In genomic region chr2:42186945-42187632, GRCh38 we compare ENCODE assay signal across 18 cellular contexts. TPM values are rescaled to one million over a fixed set of nuclear protein-coding genes. Genes with fewer than 3 reads are reported as not detected.
DNase-seq lines count a peak whose midpoint lies in the region; ATAC-seq, FAIRE-seq and TF ChIP-seq lines count a peak whose summit lies in the region.
"Had no signal": no experiment of that assay in that cellular context is flagged by ENCODE, and none has a peak within 500 bp of the region (broad histone marks: within the 10 kb centered on the region; RNA-seq: fewer than 3 reads in every experiment).

No MANE protein-coding gene starts in this region.

- no peak overlapping the region for H3K4me3 Mint-ChIP-seq in astrocyte (ENCODE audit: unreplicated experiment)

- H3K27me3 Mint-ChIP-seq in astrocyte (ENCODE audit: low read depth, unreplicated experiment): no peaks in the 10 kb centered on the region
- H3K27me3 Mint-ChIP-seq: CD4-positive, CD25-positive, alpha-beta regulatory T cell had no signal

- H3K4me3 ChIP-seq in ACC112 (ENCODE audit: low read depth, low read length): no peak overlapping the region
- no peak overlapping the region for H3K4me3 ChIP-seq in astrocyte (ENCODE audit: insufficient read depth, low read depth, low read length)
- no peak overlapping the region for H3K4me3 ChIP-seq in right lobe of liver

- no peaks in the 10 kb centered on the region for H3K9me3 Mint-ChIP-seq in astrocyte (ENCODE audit: unreplicated experiment)
- H3K9me3 Mint-ChIP-seq: CD4-positive, CD25-positive, alpha-beta regulatory T cell had no signal

- peaks cover 5% of the 10 kb centered on the region for H3K36me3 Mint-ChIP-seq in astrocyte (ENCODE audit: low read depth, unreplicated experiment)

- H2AFZ ChIP-seq in ACC112 (ENCODE audit: low read length, unreplicated experiment): no peak overlapping the region
- H2AFZ ChIP-seq in astrocyte (ENCODE audit: low read depth, low read length): no peak overlapping the region

- peaks cover 29% of the 10 kb centered on the region for H3K4me1 Mint-ChIP-seq in astrocyte (ENCODE audit: low read depth, unreplicated experiment)

- H3K27ac ChIP-seq in ACC112 (ENCODE audit: low read depth, low read length) (peak overlapping the region; percentile 51), astrocyte (ENCODE audit: low read depth, low read length) (peak overlapping the region; percentile 10), right lobe of liver (peak overlapping the region; percentile 21 to 83 (median 73))

- 94% methylated on average over 5 of the region's 8 CpGs for WGBS in right lobe of liver (ENCODE audit: insufficient coverage, low coverage, low lambda C conversion rate, missing lambda C conversion rate)

- TF ChIP-seq POLR2A in right lobe of liver (IDR thresholded peaks at IDR 0.05): no peak

- TF ChIP-seq CTCF in D721Med (IDR thresholded peaks at IDR 0.05; ENCODE audit: insufficient read depth, missing control alignments) (no peak), astrocyte (IDR thresholded peaks at IDR 0.05; ENCODE audit: insufficient read depth, low read depth, low read length) (no peak), right lobe of liver (IDR thresholded peaks at IDR 0.05) (no peak)

- H3K36me3 ChIP-seq in ACC112 (ENCODE audit: insufficient read depth, low read length) (no peaks in the 10 kb centered on the region), astrocyte (ENCODE audit: insufficient read depth, low read length) (no peaks in the 10 kb centered on the region), right lobe of liver (no peaks in the 10 kb centered on the region)
- H3K36me3 ChIP-seq: BE2C had no signal

- H3K9me3 ChIP-seq in astrocyte (ENCODE audit: insufficient read depth, low read depth, low read length) (no peaks in the 10 kb centered on the region), right lobe of liver (no peaks in the 10 kb centered on the region)
- H3K9me3 ChIP-seq: BE2C had no signal

- H3K27me3 ChIP-seq in ACC112 (ENCODE audit: insufficient read depth, low read length) (no peaks in the 10 kb centered on the region), astrocyte (ENCODE audit: insufficient read depth, low read length) (no peaks in the 10 kb centered on the region), right lobe of liver (no peaks in the 10 kb centered on the region)
- H3K27me3 ChIP-seq: BE2C had no signal

- peaks cover 30% of the 10 kb centered on the region for H3K4me1 ChIP-seq in ACC112 (ENCODE audit: control insufficient read depth, insufficient read depth, low read length, unreplicated experiment)
- no peaks in the 10 kb centered on the region for H3K4me1 ChIP-seq in astrocyte (ENCODE audit: insufficient read depth, low read length)
- peaks cover 0 to 72% (median 36%) of the 10 kb centered on the region in 4 donors for H3K4me1 ChIP-seq in right lobe of liver

- DNase-seq in D721Med (ENCODE audit: insufficient read length, low spot score) (no peak), astrocyte (ENCODE audit: low read depth) (no peak), right lobe of liver (no peak), islet precursor cell (no peak), AG20443 (ENCODE audit: low spot score) (no peak), left lobe of liver (ENCODE audit: low spot score) (no peak)
- DNase-seq: BE2C; CD4-positive, CD25-positive, alpha-beta regulatory T cell; GOT3; NCI-H1417 treated with DMSO at 0.1 percent for 48 hours; NCI-H187 treated with DMSO at 0.1 percent for 48 hours; NCI-H2227 treated with DMSO at 0.1 percent for 48 hours; NCI-H510A treated with DMSO at 0.1 percent for 48 hours; NCI-H82; OCI-M1; Right ventricle myocardium superior had no signal

- no peak overlapping the region for H3K27ac Mint-ChIP-seq in astrocyte (ENCODE audit: unreplicated experiment)

- peaks cover 24% of the 10 kb centered on the region for H4K20me1 ChIP-seq in astrocyte (ENCODE audit: insufficient read depth, low read length)

- FAIRE-seq in D721Med (lab: Jason Lieb, UNC): peak; percentile 72
- no peak for FAIRE-seq in astrocyte (lab: Jason Lieb, UNC)
- FAIRE-seq: GM12891 had no signal

- H3K79me2 ChIP-seq in ACC112 (ENCODE audit: control insufficient read depth, insufficient read depth, low read length, unreplicated experiment) (peaks cover 90% of the 10 kb centered on the region), astrocyte (ENCODE audit: insufficient read depth, low read length) (peaks cover 78% of the 10 kb centered on the region)

- ATAC-seq in right lobe of liver (no peak), left lobe of liver (no peak)

- intact Hi-C loops in right lobe of liver (cut with DNase I): no loop called here

- H3K9ac ChIP-seq in astrocyte (ENCODE audit: low read length): no peak overlapping the region

- peak overlapping the region; percentile 36 for H3K4me2 ChIP-seq in astrocyte (ENCODE audit: low read length)

RNA-seq across cellular contexts. Expression of gene EML4, which starts 17.9 kb away (rescaled TPM):
- total RNA-seq in astrocyte: 68.2 and 71.9 TPM in 2 replicates
- 10 to 100 TPM; 28.3 to 55.7 (median 36.7) TPM for total RNA-seq in right lobe of liver
- total RNA-seq in left lobe of liver: 30.4 TPM

Comparison
In these comparisons a context has a peak if more than half of its experiments do, and no peak if none do; other contexts are left out.
1. H3K27ac ChIP-seq: peak in every context shown above with its lines; median percentile 73 in right lobe of liver; 51 in ACC112; 10 in astrocyte.